ENCODE assay signal across 1 cellular context in genomic region chr19:49338023-49338677, GRCh38.
TF ChIP-seq lines count a peak whose summit lies in the region.

No MANE protein-coding gene starts in this region.

TF ChIP-seq in endothelial cell of umbilical vein, 7 proteins besides CTCF, POLR2A, EP300 and RAD21:
- TF ChIP-seq POLR2AphosphoS5 (IDR thresholded peaks at IDR 0.05; ENCODE audit: insufficient read depth, low read depth, low read length) (peak; percentile 4), EZH2 (IDR thresholded peaks at IDR 0.05; ENCODE audit: borderline replicate concordance, low read depth, low read length, severe bottlenecking) (no peak)
TF ChIP-seq in endothelial cell of umbilical vein: peak in this region for 1.
